1 cellular context compared by ENCODE assay signal in the genomic region with DNA sequence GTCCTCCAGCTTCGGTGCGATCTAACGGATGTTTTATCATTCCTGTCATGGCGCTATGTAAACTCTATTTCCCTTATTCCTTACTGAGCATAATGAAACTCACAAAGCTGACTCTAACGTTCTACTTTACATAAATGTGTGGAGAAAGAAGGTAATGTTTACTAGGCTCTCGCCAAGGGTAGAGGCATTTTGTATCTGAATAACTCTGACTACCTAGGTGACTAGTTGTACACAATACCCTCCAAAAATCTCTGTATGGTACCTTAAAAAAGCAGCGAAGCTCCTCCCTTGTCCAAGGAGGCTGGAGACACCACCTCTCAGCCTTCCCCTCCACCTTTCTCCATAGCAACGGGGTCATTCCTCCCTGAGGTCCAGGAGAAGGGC.
TF ChIP-seq lines count a peak whose summit lies in the region.

No MANE protein-coding gene starts in this region.

TF ChIP-seq in HCT116, 20 proteins besides CTCF, POLR2A, EP300 and RAD21 (continued from another document):
- no peak for TF ChIP-seq CBX3 (IDR thresholded peaks at IDR 0.05; ENCODE audit: low read depth)
- no peak for TF ChIP-seq SIN3A (IDR thresholded peaks at IDR 0.05; ENCODE audit: low read depth)
- no peak for TF ChIP-seq EZH2 (IDR thresholded peaks at IDR 0.05)
- no peak for TF ChIP-seq SP1 (IDR thresholded peaks at IDR 0.05; ENCODE audit: low read depth)
- TF ChIP-seq, protein P1, sequence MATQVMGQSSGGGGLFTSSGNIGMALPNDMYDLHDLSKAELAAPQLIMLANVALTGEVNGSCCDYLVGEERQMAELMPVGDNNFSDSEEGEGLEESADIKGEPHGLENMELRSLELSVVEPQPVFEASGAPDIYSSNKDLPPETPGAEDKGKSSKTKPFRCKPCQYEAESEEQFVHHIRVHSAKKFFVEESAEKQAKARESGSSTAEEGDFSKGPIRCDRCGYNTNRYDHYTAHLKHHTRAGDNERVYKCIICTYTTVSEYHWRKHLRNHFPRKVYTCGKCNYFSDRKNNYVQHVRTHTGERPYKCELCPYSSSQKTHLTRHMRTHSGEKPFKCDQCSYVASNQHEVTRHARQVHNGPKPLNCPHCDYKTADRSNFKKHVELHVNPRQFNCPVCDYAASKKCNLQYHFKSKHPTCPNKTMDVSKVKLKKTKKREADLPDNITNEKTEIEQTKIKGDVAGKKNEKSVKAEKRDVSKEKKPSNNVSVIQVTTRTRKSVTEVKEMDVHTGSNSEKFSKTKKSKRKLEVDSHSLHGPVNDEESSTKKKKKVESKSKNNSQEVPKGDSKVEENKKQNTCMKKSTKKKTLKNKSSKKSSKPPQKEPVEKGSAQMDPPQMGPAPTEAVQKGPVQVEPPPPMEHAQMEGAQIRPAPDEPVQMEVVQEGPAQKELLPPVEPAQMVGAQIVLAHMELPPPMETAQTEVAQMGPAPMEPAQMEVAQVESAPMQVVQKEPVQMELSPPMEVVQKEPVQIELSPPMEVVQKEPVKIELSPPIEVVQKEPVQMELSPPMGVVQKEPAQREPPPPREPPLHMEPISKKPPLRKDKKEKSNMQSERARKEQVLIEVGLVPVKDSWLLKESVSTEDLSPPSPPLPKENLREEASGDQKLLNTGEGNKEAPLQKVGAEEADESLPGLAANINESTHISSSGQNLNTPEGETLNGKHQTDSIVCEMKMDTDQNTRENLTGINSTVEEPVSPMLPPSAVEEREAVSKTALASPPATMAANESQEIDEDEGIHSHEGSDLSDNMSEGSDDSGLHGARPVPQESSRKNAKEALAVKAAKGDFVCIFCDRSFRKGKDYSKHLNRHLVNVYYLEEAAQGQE (IDR thresholded peaks at IDR 0.05; ENCODE audit: low read depth): no peak
- no peak for TF ChIP-seq CEBPB (IDR thresholded peaks at IDR 0.05; ENCODE audit: low read depth)
- no peak for TF ChIP-seq ZFX (IDR thresholded peaks at IDR 0.05)
- TF ChIP-seq EZH2phosphoT487 (IDR thresholded peaks at IDR 0.05; ENCODE audit: borderline replicate concordance): no peak
- no peak for TF ChIP-seq ELF1 (IDR thresholded peaks at IDR 0.05; ENCODE audit: borderline replicate concordance, low read depth)
- no peak for TF ChIP-seq ZNF274 (IDR thresholded peaks at IDR 0.05; ENCODE audit: low read depth, low read length)
- no peak for TF ChIP-seq EGR1 (IDR thresholded peaks at IDR 0.05; ENCODE audit: low read depth)
- no peak for TF ChIP-seq YY1 (IDR thresholded peaks at IDR 0.05; ENCODE audit: extremely low read depth, insufficient replicate concordance, low read depth, low read length)
- TF ChIP-seq JUND (IDR thresholded peaks at IDR 0.05): no peak
- TF ChIP-seq POLR2AphosphoS5 (IDR thresholded peaks at IDR 0.05; ENCODE audit: low read depth, low read length): no peak
